In the genomic region with DNA sequence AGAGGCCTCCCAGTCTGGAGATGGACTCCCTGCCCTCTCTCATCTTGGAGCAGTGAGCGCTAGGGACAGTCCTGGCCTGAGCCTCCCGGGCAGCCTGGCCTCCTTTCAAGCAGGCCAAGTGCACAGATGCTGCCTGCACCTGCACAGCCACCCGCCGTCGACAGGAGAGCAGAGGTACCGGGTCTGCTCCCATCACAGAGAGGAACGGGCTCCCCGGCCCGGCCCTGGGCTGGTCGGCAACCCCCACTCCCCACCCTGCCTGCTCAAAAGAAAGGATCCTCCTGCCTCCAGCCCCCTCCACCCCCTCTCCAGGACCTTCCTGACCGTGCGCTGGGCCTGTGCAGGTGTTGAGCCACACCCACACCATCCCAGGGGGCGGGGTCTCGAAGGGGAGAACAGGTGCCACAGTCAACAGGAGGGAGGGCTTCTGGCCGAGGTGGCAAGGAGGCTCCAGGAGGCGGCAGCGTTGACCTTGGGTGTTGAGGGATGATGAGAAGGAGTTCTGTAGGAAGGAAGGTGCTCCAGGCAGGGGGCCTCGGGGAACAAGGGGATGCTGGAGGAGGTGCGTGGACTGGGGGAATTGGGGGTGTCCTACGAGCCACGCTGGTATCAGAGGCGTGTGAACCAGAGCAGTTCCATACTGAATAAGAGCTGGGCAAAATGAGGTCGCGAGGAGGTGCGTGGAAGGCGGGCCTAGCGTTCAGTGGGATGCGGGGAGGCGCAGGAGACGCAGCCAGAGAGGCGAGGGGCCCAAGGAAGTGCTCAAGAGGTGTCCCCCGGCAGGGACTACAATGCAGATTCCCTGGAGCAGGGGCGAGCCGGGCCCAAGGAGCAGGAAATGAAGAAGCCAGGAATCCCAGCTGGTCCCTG, we compare ENCODE assay signal across 8 cellular contexts. TPM values are rescaled to one million over a fixed set of nuclear protein-coding genes. Genes with fewer than 3 reads are reported as not detected.
A peak's percentile ranks its signal among the peaks of the same experiment; 100 is the strongest.
DNase-seq lines count a peak whose midpoint lies in the region; ATAC-seq lines count a peak whose summit lies in the region.

No MANE protein-coding gene starts in this region.

- H3K27me3 Mint-ChIP-seq in activated naive CD8-positive, alpha-beta T cell: no peaks in the 10 kb centered on the region

- H2BK120ac ChIP-seq in mesenchymal stem cell (ENCODE audit: low read depth, low read length): no peak overlapping the region

- 27% methylated on average over 30 of the region's 34 CpGs for WGBS in mesenchymal stem cell

- H3K23ac ChIP-seq in mesenchymal stem cell (ENCODE audit: low read length in 2 of 2): peak overlapping the region in 1 of 2 experiments; percentile 4

- H3K9me3 Mint-ChIP-seq in activated naive CD8-positive, alpha-beta T cell (ENCODE audit: low read depth): no peaks in the 10 kb centered on the region

- DNase-seq in NCI-H1105 (lab: John Stamatoyannopoulos, UW): peak; percentile 19
- DNase-seq in mesenchymal stem cell: no peak
- DNase-seq in NCI-H1930 (lab: John Stamatoyannopoulos, UW): no peak
- DNase-seq in Karpas-422: no peak

- peaks cover 16% of the 10 kb centered on the region; the same call in 1 of the 2 replicates for H4K20me1 ChIP-seq in Karpas-422 (ENCODE audit: insufficient read depth, low read depth, low read length)

- peak overlapping the region in 1 of 2 experiments; percentile 3 for H3K14ac ChIP-seq in mesenchymal stem cell (ENCODE audit: low read length in 2 of 2)

- peak overlapping the region in 1 of 2 experiments; percentile 8 for H3K4me3 ChIP-seq in mesenchymal stem cell (ENCODE audit: insufficient read depth in 1 of 2, low read depth in 1 of 2, low read length in 2 of 2)
- H3K4me3 ChIP-seq in Karpas-422 (ENCODE audit: low read length): no peak overlapping the region

- no peak overlapping the region for H4K91ac ChIP-seq in mesenchymal stem cell (ENCODE audit: low read length)

- H3K27me3 ChIP-seq in mesenchymal stem cell (ENCODE audit: control insufficient read depth in 1 of 2, insufficient read depth in 1 of 2, low read length in 2 of 2) (peaks cover 32 to 72% of the 10 kb centered on the region in 2 experiments), Karpas-422 (ENCODE audit: low read length) (no peaks in the 10 kb centered on the region)

- no peak overlapping the region for H3K27ac ChIP-seq in mesenchymal stem cell (ENCODE audit: low read length, poor library complexity, severe bottlenecking)
- H3K27ac ChIP-seq in Karpas-422 (ENCODE audit: low read length): no peak overlapping the region

- H4K8ac ChIP-seq in mesenchymal stem cell (ENCODE audit: low read length): no peak overlapping the region

- no peak overlapping the region for H2BK5ac ChIP-seq in mesenchymal stem cell (ENCODE audit: low read depth, low read length, poor library complexity, severe bottlenecking)

- H3K36me3 Mint-ChIP-seq in activated naive CD8-positive, alpha-beta T cell: no peaks in the 10 kb centered on the region

- H3K27ac Mint-ChIP-seq in activated naive CD8-positive, alpha-beta T cell: no peak overlapping the region

- H3K4me1 ChIP-seq in ES-I3 (ENCODE audit: insufficient read depth, low read length) (peaks cover 18% of the 10 kb centered on the region; the same call in 1 of the 2 replicates), mesenchymal stem cell (ENCODE audit: control insufficient read depth, insufficient read depth, low read depth, low read length) (peaks cover 26% of the 10 kb centered on the region), Karpas-422 (ENCODE audit: low read length) (peaks cover 13% of the 10 kb centered on the region)

- peaks cover 5% of the 10 kb centered on the region for H3K4me1 Mint-ChIP-seq in activated naive CD8-positive, alpha-beta T cell (ENCODE audit: low read depth)

- no peaks in the 10 kb centered on the region for H3K36me3 ChIP-seq in ES-I3 (ENCODE audit: insufficient read depth, low read length)
- no peaks in the 10 kb centered on the region for H3K36me3 ChIP-seq in mesenchymal stem cell (ENCODE audit: control insufficient read depth in 1 of 2, insufficient read depth in 2 of 2, low read depth in 1 of 2, low read length in 2 of 2)
- H3K36me3 ChIP-seq in Karpas-422 (ENCODE audit: insufficient read depth, low read length): no peaks in the 10 kb centered on the region

- peak overlapping the region; percentile 76 for H3K4me3 Mint-ChIP-seq in activated naive CD8-positive, alpha-beta T cell

- H3K9me3 ChIP-seq in ES-I3 (ENCODE audit: control insufficient read depth, insufficient read depth, low read length) (no peaks in the 10 kb centered on the region), mesenchymal stem cell (ENCODE audit: control insufficient read depth, low read length) (no peaks in the 10 kb centered on the region), Karpas-422 (ENCODE audit: low read length) (no peaks in the 10 kb centered on the region)

- H3K18ac ChIP-seq in mesenchymal stem cell (ENCODE audit: low read depth in 1 of 2, low read length in 2 of 2): peak overlapping the region; percentile 25 to 47

- H3K4me2 ChIP-seq in mesenchymal stem cell (ENCODE audit: low read length, poor library complexity, severe bottlenecking) (peak overlapping the region; percentile 73), Karpas-422 (ENCODE audit: low read depth, low read length, poor library complexity, severe bottlenecking) (no peak overlapping the region)

- no peaks in the 10 kb centered on the region for H3K79me1 ChIP-seq in mesenchymal stem cell (replicated peaks; ENCODE audit: low read length, poor library complexity, severe bottlenecking)

- no peak overlapping the region for H3K4ac ChIP-seq in mesenchymal stem cell (ENCODE audit: low read depth in 1 of 2, low read length in 2 of 2)

- H3K9me2 ChIP-seq in Karpas-422 (replicated peaks; ENCODE audit: insufficient read depth, low read length): no peaks in the 10 kb centered on the region

- H2AK5ac ChIP-seq in mesenchymal stem cell (ENCODE audit: low read length, severe bottlenecking): no peak overlapping the region

- H2AFZ ChIP-seq in mesenchymal stem cell (ENCODE audit: low read depth, low read length) (no peak overlapping the region), Karpas-422 (ENCODE audit: low read length) (no peak overlapping the region)

- ATAC-seq in GM21526 (IDR thresholded peaks at IDR 0.05; ENCODE audit: low FRiP score, unreplicated experiment) (no peak), HG02678 (IDR thresholded peaks at IDR 0.05; ENCODE audit: unreplicated experiment) (no peak)

- no peaks in the 10 kb centered on the region for H3K79me2 ChIP-seq in Karpas-422 (ENCODE audit: low read length)

- no peak overlapping the region for H2BK12ac ChIP-seq in mesenchymal stem cell (ENCODE audit: low read length in 2 of 2)

- H2BK15ac ChIP-seq in mesenchymal stem cell (ENCODE audit: low read depth, poor library complexity, severe bottlenecking): no peak overlapping the region

- H3K9ac ChIP-seq in ES-I3 (ENCODE audit: low read depth, low read length) (peak overlapping the region; percentile 39; the same call in 1 of the 2 replicates), mesenchymal stem cell (ENCODE audit: low read length) (no peak overlapping the region), Karpas-422 (ENCODE audit: low read length) (no peak overlapping the region)

RNA-seq across cellular contexts. Expression of a gene that starts 1.0 kb away (rescaled TPM):
- polyA plus RNA-seq in mesenchymal stem cell (2013, experiment 1 of 2): 0.43 TPM
- polyA plus RNA-seq in mesenchymal stem cell (2013, experiment 2 of 2): 0.37 TPM
- 0.11 TPM in 1 of 2 replicates, not detected in the other for total RNA-seq in Karpas-422 (2014; rRNA removed; shearing (Covaris generic); ENCODE audit: low replicate concordance)

RNA-seq across cellular contexts. Expression of a gene that starts 29.8 kb away (rescaled TPM):
- polyA plus RNA-seq in mesenchymal stem cell (2013, experiment 1 of 2): 0.99 TPM
- polyA plus RNA-seq in mesenchymal stem cell (2013, experiment 2 of 2): 1.00 TPM
- total RNA-seq in Karpas-422 (2014; rRNA removed; shearing (Covaris generic); ENCODE audit: low replicate concordance): not detected in 2 replicates

RNA-seq across cellular contexts. Expression of a gene that starts 46.9 kb away (rescaled TPM):
- 3.8 TPM for polyA plus RNA-seq in mesenchymal stem cell (2013, experiment 1 of 2)
- polyA plus RNA-seq in mesenchymal stem cell (2013, experiment 2 of 2): 4.3 TPM
- total RNA-seq in Karpas-422 (2014; rRNA removed; shearing (Covaris generic); ENCODE audit: low replicate concordance): 2.7 and 2.8 TPM in 2 replicates
